Comparison of ENCODE assay signal across 8 cellular contexts in genomic region chr2:158968396-158969161, GRCh38. TPM values are rescaled to one million over a fixed set of nuclear protein-coding genes. Genes with fewer than 3 reads are reported as not detected.
A peak's percentile ranks its signal among the peaks of the same experiment; 100 is the strongest.
DNase-seq lines count a peak whose midpoint lies in the region; ATAC-seq and TF ChIP-seq lines count a peak whose summit lies in the region.

TSS of gene TANC1 (plus strand) at chr2:158968640. CDS start at chr2:159065911, 97,271 bp downstream.

- peak within 1 kb of the TSS; percentile 80 for H3K4me3 ChIP-seq in iPS-15b (ENCODE audit: low read depth, low read length)
- peak within 1 kb of the TSS; percentile 65 to 82 (median 76) for H3K4me3 ChIP-seq in sigmoid colon

- intact Hi-C loops in MCF 10A (cut with micrococcal nuclease) (loop anchor here (1.0 to 5.0 kb wide), 3 partner anchors 67 to 199 kb away; no protein-coding TSS in a partner anchor), sigmoid colon (cut with DNase I) (loop anchor here (2.0 to 10.0 kb wide), 5 partner anchors 14 to 744 kb away; partner anchors contain the start of genes BAZ2B and MARCHF7)

- no peaks in the 10 kb centered on the region for H3K9me3 ChIP-seq in iPS-15b (ENCODE audit: control insufficient read depth, insufficient read depth, low read length)
- no peaks in the 10 kb centered on the region for H3K9me3 ChIP-seq in sigmoid colon

- peak; percentile 26 to 60 for DNase-seq in NCI-H187 (lab: John Stamatoyannopoulos, UW)
- DNase-seq in NCI-H187 treated with DMSO at 0.1 percent for 48 hours (lab: John Stamatoyannopoulos, UW): no peak
- DNase-seq in NCI-H1694 treated with DMSO at 0.1 percent for 48 hours (lab: John Stamatoyannopoulos, UW): peak; percentile 86
- DNase-seq in T-helper 9 cell: peak; percentile 25
- peak; percentile 92 for DNase-seq in MCF 10A (ENCODE audit: unreplicated experiment)
- peak; percentile 96 for DNase-seq in sigmoid colon

- TF ChIP-seq CTCF in MCF 10A (IDR thresholded peaks at IDR 0.05; ENCODE audit: unreplicated experiment) (no peak), sigmoid colon (IDR thresholded peaks at IDR 0.05) (no peak)

- BruUV-seq in MCF 10A (replicated peaks; lab: Mats Ljungman, UMichigan): TSS peak; percentile 15

- peak; percentile 80 to 89 for TF ChIP-seq POLR2A in sigmoid colon (IDR thresholded peaks at IDR 0.05)

- H3K36me3 ChIP-seq in iPS-15b (ENCODE audit: control insufficient read depth, insufficient read depth, low read length): no peaks in the 10 kb centered on the region
- H3K36me3 ChIP-seq in sigmoid colon: no peaks in the 10 kb centered on the region

- POLR2A ChIA-PET in MCF 10A (lab: Yijun Ruan, JAX): interaction anchor here (0.6 to 6.6 kb wide), 33 partner anchors 9 to 317 kb away, joined by 3 to 123 read pairs (median 4); no protein-coding TSS in a partner anchor

- H3K4me1 ChIP-seq in iPS-15b (ENCODE audit: control insufficient read depth, insufficient read depth, low read length): peaks cover 3% of the 10 kb centered on the region
- peaks cover 0 to 49% (median 40%) of the 10 kb centered on the region in 4 donors for H3K4me1 ChIP-seq in sigmoid colon

- H3K4me3 Mint-ChIP-seq in MCF 10A (ENCODE audit: unreplicated experiment): peak within 1 kb of the TSS; percentile 90

- TF ChIP-seq EP300 in sigmoid colon (IDR thresholded peaks at IDR 0.05): no peak

- no peaks in the 10 kb centered on the region for H3K27me3 Mint-ChIP-seq in MCF 10A (ENCODE audit: insufficient read depth, unreplicated experiment)

- ATAC-seq in HG02885 (IDR thresholded peaks at IDR 0.05; ENCODE audit: poor library complexity, unreplicated experiment): peak; percentile 97

- no peaks in the 10 kb centered on the region for H3K9me3 Mint-ChIP-seq in MCF 10A (ENCODE audit: unreplicated experiment)

- H3K27ac ChIP-seq in sigmoid colon: peak within 1 kb of the TSS; percentile 89 to 96 (median 92)

- H3K27me3 ChIP-seq in iPS-15b (ENCODE audit: control insufficient read depth, insufficient read depth, low read length) (peaks cover 60% of the 10 kb centered on the region), sigmoid colon (no peaks in the 10 kb centered on the region)

- 0 to 1% methylated on average over 92 of the region's 92 CpGs for WGBS in sigmoid colon, 2 donors

- CTCF ChIA-PET in MCF 10A (lab: Yijun Ruan, JAX): interaction anchor here (0.6 to 3.6 kb wide), 14 partner anchors 10 to 186 kb away, joined by 3 to 25 read pairs (median 3); no protein-coding TSS in a partner anchor

- H3K9ac ChIP-seq in iPS-15b (ENCODE audit: low read depth, low read length): peak within 1 kb of the TSS; percentile 54

- peaks cover 9% of the 10 kb centered on the region for H3K36me3 Mint-ChIP-seq in MCF 10A (ENCODE audit: insufficient read depth, unreplicated experiment)

- H3K27ac Mint-ChIP-seq in MCF 10A (ENCODE audit: low read depth, unreplicated experiment): peak within 1 kb of the TSS; percentile 90

- peaks cover 36% of the 10 kb centered on the region for H3K4me1 Mint-ChIP-seq in MCF 10A (ENCODE audit: insufficient read depth, unreplicated experiment)

RNA-seq across cellular contexts. Expression of gene TANC1, which starts in this region (rescaled TPM):
- 31.0 and 35.3 TPM in 2 replicates for total RNA-seq in MCF 10A (2022)
- total RNA-seq in sigmoid colon: 10 to 100 TPM; 47.0 to 74.5 (median 56.9) TPM
- polyA plus RNA-seq in sigmoid colon: 10 to 100 TPM in 1 of 3 donors, 1 to 10 TPM in 2; 3.6 to 13.4 (median 5.3) TPM
